ENCODE assay signal across 29 cellular contexts in genomic region chr13:74945637-74946036, GRCh38.
"Had no signal": no experiment of that assay in that cellular context is flagged by ENCODE, and none has a peak within 500 bp of the region (broad histone marks: within the 10 kb centered on the region; RNA-seq: fewer than 3 reads in every experiment).

No MANE protein-coding gene starts in this region.

- H3K36me3 ChIP-seq: colonic mucosa, esophagus muscularis mucosa, esophagus squamous epithelium, gastrocnemius medialis, gastroesophageal sphincter, heart left ventricle, heart right ventricle had no signal

- DNase-seq: colonic mucosa; cortex of kidney; dermis blood vessel endothelial cell; dorsolateral prefrontal cortex; effector CD4-positive, alpha-beta T cell; effector CD8-positive, alpha-beta T cell; effector memory CD4-positive, alpha-beta T cell; effector memory CD8-positive, alpha-beta T cell; endodermal cell; erythroblast; esophagus squamous epithelium; foreskin fibroblast; foreskin keratinocyte; foreskin melanocyte; gastrocnemius medialis; glutamatergic neuron; head of caudate nucleus; heart left ventricle; heart right ventricle had no signal

- FAIRE-seq: colon, endometrium, endothelial cell of umbilical vein, frontal cortex had no signal

- ATAC-seq: effector memory CD8-positive, alpha-beta T cell; esophagus mucosa; foreskin keratinocyte; gastrocnemius medialis; gastroesophageal sphincter; heart left ventricle; heart right ventricle had no signal

- H3K27me3 ChIP-seq: colonic mucosa, dorsolateral prefrontal cortex, esophagus muscularis mucosa, esophagus squamous epithelium, foreskin keratinocyte, gastrocnemius medialis, gastroesophageal sphincter, heart left ventricle, heart right ventricle had no signal

- H3K9me3 ChIP-seq: colonic mucosa had no signal

- H3K27me3 Mint-ChIP-seq: dendritic cell treated with granulocyte-macrophage colony-stimulating factor and Interleukin-4, amounts not matched to agents 40 ng/mL and 50 ng/mL, for 4 days had no signal

- H3K4me3 Mint-ChIP-seq: dendritic cell treated with granulocyte-macrophage colony-stimulating factor and Interleukin-4, amounts not matched to agents 40 ng/mL and 50 ng/mL, for 4 days; effector memory CD8-positive, alpha-beta T cell; endodermal cell had no signal

- H3K4me1 ChIP-seq: colonic mucosa, esophagus muscularis mucosa, esophagus squamous epithelium, foreskin keratinocyte, gastrocnemius medialis, gastroesophageal sphincter, heart left ventricle, heart right ventricle had no signal

- H3K27ac ChIP-seq: colonic mucosa, coronary artery, dorsolateral prefrontal cortex, epithelial cell of prostate, esophagus muscularis mucosa, esophagus squamous epithelium, foreskin keratinocyte, gastrocnemius medialis, gastroesophageal sphincter, heart left ventricle, heart right ventricle had no signal

- H3K4me3 ChIP-seq: colonic mucosa, coronary artery, dorsolateral prefrontal cortex, esophagus muscularis mucosa, esophagus squamous epithelium, gastrocnemius medialis, gastroesophageal sphincter, heart left ventricle, heart right ventricle had no signal

- H3K27ac Mint-ChIP-seq: dendritic cell treated with granulocyte-macrophage colony-stimulating factor and Interleukin-4, amounts not matched to agents 40 ng/mL and 50 ng/mL, for 4 days; effector memory CD8-positive, alpha-beta T cell; endodermal cell had no signal
